In genomic region chr1:21601278-21602048, GRCh38 we compare ENCODE assay signal across 26 cellular contexts.
DNase-seq lines count a peak whose midpoint lies in the region.
"Had no signal": no experiment of that assay in that cellular context is flagged by ENCODE, and none has a peak within 500 bp of the region (broad histone marks: within the 10 kb centered on the region; RNA-seq: fewer than 3 reads in every experiment).

No MANE protein-coding gene starts in this region.

- H3K9me3 ChIP-seq in neuronal stem cell (replicated peaks in 1 of 2; ENCODE audit: control insufficient read depth in 2 of 2, insufficient read depth in 1 of 2, low read depth in 1 of 2, low read length in 2 of 2), result no peaks in the 10 kb centered on the region
- no peaks in the 10 kb centered on the region for H3K9me3 ChIP-seq in effector memory CD4-positive, alpha-beta T cell (ENCODE audit: control insufficient read depth, low read length)
- H3K9me3 ChIP-seq: A549; BE2C; BLaER1; BLaER1 treated with 17β-estradiol and CSF1 and Interleukin-3, amounts not matched to agents 10 nM and 100 nM; Caco-2 had no signal

- H3K4me2 ChIP-seq in neuronal stem cell (ENCODE audit: insufficient read depth, low read length, poor library complexity, severe bottlenecking), result no peak overlapping the region
- H3K4me2 ChIP-seq: A549; BLaER1; BLaER1 treated with 17β-estradiol and CSF1 and Interleukin-3, amounts not matched to agents 10 nM and 100 nM had no signal

- no peak overlapping the region for H3K27ac ChIP-seq in neuronal stem cell (replicated peaks; ENCODE audit: low read length)
- no peak overlapping the region for H3K27ac ChIP-seq in effector memory CD4-positive, alpha-beta T cell (ENCODE audit: insufficient read depth, low read length, poor library complexity, severe bottlenecking)
- H3K27ac ChIP-seq: 22Rv1; A549; BLaER1; BLaER1 treated with 17β-estradiol and CSF1 and Interleukin-3, amounts not matched to agents 10 nM and 100 nM; C4-2B had no signal

- peak overlapping the region; percentile 10 for H2AK5ac ChIP-seq in neuronal stem cell (ENCODE audit: low read depth, low read length)

- no peak for DNase-seq in neuronal stem cell (ENCODE audit: low spot score)
- DNase-seq in effector memory CD4-positive, alpha-beta T cell, result no peak
- DNase-seq: 8988T; ACHN; AML-193; BE2C; C1 segment of cervical spinal cord; Caco-2; Calu3; CD4-positive, alpha-beta memory T cell; CD4-positive, alpha-beta T cell; CD4-positive, CD25-positive, alpha-beta regulatory T cell; CD8-positive, alpha-beta memory T cell; COR-L47; DMS 273 treated with DMSO at 0.1 percent for 48 hours; DMS153; DMS53; DMS79; DMS79 treated with DMSO at 0.1 percent for 48 hours; DND-41; EL had no signal

- H3K36me3 ChIP-seq in neuronal stem cell (replicated peaks in 1 of 2; ENCODE audit: control insufficient read depth in 2 of 2, insufficient read depth in 2 of 2, low read length in 2 of 2), result no peaks in the 10 kb centered on the region
- H3K36me3 ChIP-seq in effector memory CD4-positive, alpha-beta T cell (ENCODE audit: control insufficient read depth, insufficient read depth, low read length), result no peaks in the 10 kb centered on the region
- H3K36me3 ChIP-seq: BE2C; BLaER1; BLaER1 treated with 17β-estradiol and CSF1 and Interleukin-3, amounts not matched to agents 10 nM and 100 nM had no signal

- H3K14ac ChIP-seq in neuronal stem cell (ENCODE audit: low read length), result peak overlapping the region; percentile 64

- no CpG with 5 or more reads among the region's 30 CpGs for WGBS in neuronal stem cell (ENCODE audit: extremely low coverage in 2 of 2, insufficient read length in 2 of 2, insufficient replicate concordance in 1 of 2), 2 donors

- no peak overlapping the region for H2BK120ac ChIP-seq in neuronal stem cell (ENCODE audit: low read depth, low read length)

- H4K8ac ChIP-seq in neuronal stem cell (ENCODE audit: low read depth, low read length), result no peak overlapping the region

- H3K23ac ChIP-seq in neuronal stem cell (ENCODE audit: low read depth, low read length, poor library complexity), result peak overlapping the region; percentile 27

- H3K27me3 ChIP-seq in neuronal stem cell (ENCODE audit: control insufficient read depth in 3 of 3, insufficient read depth in 3 of 3, low read depth in 1 of 3, low read length in 3 of 3), result peaks cover 0 to 10% (median 2%) of the 10 kb centered on the region in 3 experiments
- H3K27me3 ChIP-seq in effector memory CD4-positive, alpha-beta T cell (replicated peaks; ENCODE audit: control insufficient read depth, insufficient read depth, low read length, poor library complexity, severe bottlenecking), result no peaks in the 10 kb centered on the region
- H3K27me3 ChIP-seq: BE2C; BLaER1; BLaER1 treated with 17β-estradiol and CSF1 and Interleukin-3, amounts not matched to agents 10 nM and 100 nM had no signal

- no peak overlapping the region for H2AFZ ChIP-seq in neuronal stem cell (ENCODE audit: low read length)

- H3K9ac ChIP-seq in neuronal stem cell (ENCODE audit: low read depth, low read length, poor library complexity), result no peak overlapping the region
- H3K9ac ChIP-seq: BLaER1; BLaER1 treated with 17β-estradiol and CSF1 and Interleukin-3, amounts not matched to agents 10 nM and 100 nM had no signal

- H4K91ac ChIP-seq in neuronal stem cell (ENCODE audit: low read depth, low read length, poor library complexity), result no peak overlapping the region

- no peak overlapping the region for H2BK5ac ChIP-seq in neuronal stem cell (ENCODE audit: low read length)

- H3K4me1 ChIP-seq in neuronal stem cell (ENCODE audit: control insufficient read depth in 2 of 2, insufficient read depth in 1 of 2, low read depth in 1 of 2, low read length in 2 of 2), result peaks cover 4 to 12% of the 10 kb centered on the region in 2 donors
- H3K4me1 ChIP-seq in effector memory CD4-positive, alpha-beta T cell (ENCODE audit: control insufficient read depth, insufficient read depth, low read length, poor library complexity, severe bottlenecking), result no peaks in the 10 kb centered on the region
- H3K4me1 ChIP-seq: A549; BE2C; BLaER1; BLaER1 treated with 17β-estradiol and CSF1 and Interleukin-3, amounts not matched to agents 10 nM and 100 nM; Caco-2 had no signal

- H3K18ac ChIP-seq in neuronal stem cell (ENCODE audit: low read length), result peak overlapping the region; percentile 53

- no peak overlapping the region for H3K4ac ChIP-seq in neuronal stem cell (ENCODE audit: low read length)

- no peak overlapping the region for H2BK12ac ChIP-seq in neuronal stem cell (ENCODE audit: low read length)

- H3K4me3 ChIP-seq in neuronal stem cell (ENCODE audit: low read length in 2 of 2), result no peak overlapping the region
- no peak overlapping the region for H3K4me3 ChIP-seq in effector memory CD4-positive, alpha-beta T cell (ENCODE audit: insufficient read depth, low read depth, low read length, poor library complexity, severe bottlenecking)
- H3K4me3 ChIP-seq: A549; BLaER1; BLaER1 treated with 17β-estradiol and CSF1 and Interleukin-3, amounts not matched to agents 10 nM and 100 nM had no signal

- H2BK15ac ChIP-seq in neuronal stem cell (ENCODE audit: low read length), result peak overlapping the region; percentile 30

- H3K79me1 ChIP-seq in neuronal stem cell (ENCODE audit: low read depth, low read length), result no peaks in the 10 kb centered on the region
